Comparison of ENCODE assay signal across 10 cellular contexts in genomic region chr17:12665263-12666210, GRCh38. TPM values are rescaled to one million over a fixed set of nuclear protein-coding genes. Genes with fewer than 3 reads are reported as not detected.
DNase-seq lines count a peak whose midpoint lies in the region; ATAC-seq and TF ChIP-seq lines count a peak whose summit lies in the region.
"Had no signal": no experiment of that assay in that cellular context is flagged by ENCODE, and none has a peak within 500 bp of the region (broad histone marks: within the 10 kb centered on the region; RNA-seq: fewer than 3 reads in every experiment).

A gene with protein sequence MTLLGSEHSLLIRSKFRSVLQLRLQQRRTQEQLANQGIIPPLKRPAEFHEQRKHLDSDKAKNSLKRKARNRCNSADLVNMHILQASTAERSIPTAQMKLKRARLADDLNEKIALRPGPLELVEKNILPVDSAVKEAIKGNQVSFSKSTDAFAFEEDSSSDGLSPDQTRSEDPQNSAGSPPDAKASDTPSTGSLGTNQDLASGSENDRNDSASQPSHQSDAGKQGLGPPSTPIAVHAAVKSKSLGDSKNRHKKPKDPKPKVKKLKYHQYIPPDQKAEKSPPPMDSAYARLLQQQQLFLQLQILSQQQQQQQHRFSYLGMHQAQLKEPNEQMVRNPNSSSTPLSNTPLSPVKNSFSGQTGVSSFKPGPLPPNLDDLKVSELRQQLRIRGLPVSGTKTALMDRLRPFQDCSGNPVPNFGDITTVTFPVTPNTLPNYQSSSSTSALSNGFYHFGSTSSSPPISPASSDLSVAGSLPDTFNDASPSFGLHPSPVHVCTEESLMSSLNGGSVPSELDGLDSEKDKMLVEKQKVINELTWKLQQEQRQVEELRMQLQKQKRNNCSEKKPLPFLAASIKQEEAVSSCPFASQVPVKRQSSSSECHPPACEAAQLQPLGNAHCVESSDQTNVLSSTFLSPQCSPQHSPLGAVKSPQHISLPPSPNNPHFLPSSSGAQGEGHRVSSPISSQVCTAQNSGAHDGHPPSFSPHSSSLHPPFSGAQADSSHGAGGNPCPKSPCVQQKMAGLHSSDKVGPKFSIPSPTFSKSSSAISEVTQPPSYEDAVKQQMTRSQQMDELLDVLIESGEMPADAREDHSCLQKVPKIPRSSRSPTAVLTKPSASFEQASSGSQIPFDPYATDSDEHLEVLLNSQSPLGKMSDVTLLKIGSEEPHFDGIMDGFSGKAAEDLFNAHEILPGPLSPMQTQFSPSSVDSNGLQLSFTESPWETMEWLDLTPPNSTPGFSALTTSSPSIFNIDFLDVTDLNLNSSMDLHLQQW (plus strand): TSS chr17:12665890. CDS start chr17:12666189, 299 bp downstream.

- peak; percentile 77 for ATAC-seq in left colon
- no peak for ATAC-seq in natural killer cell
- ATAC-seq in HG02588 (IDR thresholded peaks at IDR 0.05; ENCODE audit: unreplicated experiment): no peak

- CTCF ChIA-PET in OCI-LY7 (lab: Charles Lee; ENCODE audit: unreplicated experiment): no interaction called here

- no peaks in the 10 kb centered on the region for H4K20me1 ChIP-seq in OCI-LY7 (ENCODE audit: insufficient read depth, low read length)

- H3K27ac ChIP-seq in tibial nerve (peak within 1 kb of the TSS in 3 of 4 donors; percentile 12 to 50 (median 49)), OCI-LY7 (ENCODE audit: low read depth, low read length, poor library complexity, severe bottlenecking) (no peak within 1 kb of the TSS)
- H3K27ac ChIP-seq: 22Rv1 had no signal

- POLR2A ChIA-PET in OCI-LY7 (lab: Charles Lee): no interaction called here

- no peak for TF ChIP-seq EP300 in tibial nerve (IDR thresholded peaks at IDR 0.05)

- H3K4me3 ChIP-seq in cardiac fibroblast (replicated peaks in 1 of 2; ENCODE audit: low read depth in 2 of 2, low read length in 2 of 2) (peak within 1 kb of the TSS; percentile 45 to 57), tibial nerve (peak within 1 kb of the TSS; percentile 27 to 45 (median 38)), OCI-LY7 (ENCODE audit: low read depth, low read length, poor library complexity, severe bottlenecking) (no peak within 1 kb of the TSS)

- H3K27me3 ChIP-seq in tibial nerve: peaks cover 0 to 29% of the 10 kb centered on the region in 2 donors

- H3K4me3 Mint-ChIP-seq in natural killer cell: no peak within 1 kb of the TSS

- H3K36me3 ChIP-seq in tibial nerve (no peaks in the 10 kb centered on the region), OCI-LY7 (ENCODE audit: insufficient read depth, low read length) (no peaks in the 10 kb centered on the region)

- H3K4me1 ChIP-seq in tibial nerve: peaks cover 0 to 14% (median 8%) of the 10 kb centered on the region in 4 donors
- H3K4me1 ChIP-seq in OCI-LY7 (ENCODE audit: insufficient read depth, low read length, poor library complexity, severe bottlenecking): no peaks in the 10 kb centered on the region

- no peak for TF ChIP-seq POLR2A in tibial nerve (IDR thresholded peaks at IDR 0.05)

- H3K4me2 ChIP-seq in OCI-LY7 (ENCODE audit: low read length): no peak within 1 kb of the TSS

- no peaks in the 10 kb centered on the region for H3K79me2 ChIP-seq in OCI-LY7 (ENCODE audit: insufficient read depth, low read depth, low read length)

- TF ChIP-seq CTCF in cardiac fibroblast (IDR thresholded peaks at IDR 0.05; ENCODE audit: low read depth, low read length) (no peak), tibial nerve (IDR thresholded peaks at IDR 0.05) (no peak), OCI-LY7 (conservative IDR thresholded peaks at IDR 0.05; ENCODE audit: low read length) (no peak), natural killer cell (IDR thresholded peaks at IDR 0.05) (no peak)

- H3K9me3 ChIP-seq in tibial nerve (no peaks in the 10 kb centered on the region), OCI-LY7 (ENCODE audit: low read length) (no peaks in the 10 kb centered on the region)

- no peaks in the 10 kb centered on the region for H3K9me2 ChIP-seq in OCI-LY7 (ENCODE audit: insufficient read depth, low read length)

- intact Hi-C loops in left colon (cut with DNase I, micrococcal nuclease) (loop anchor here in 1 of 2 donors (5.0 to 10.0 kb wide), 3 partner anchors 118 to 481 kb away; no protein-coding TSS in a partner anchor), OCI-LY7 (cut with micrococcal nuclease; ENCODE audit: unreplicated experiment) (no loop called here), natural killer cell (cut with micrococcal nuclease) (no loop called here)

- DNase-seq in NCI-H1105 treated with DMSO at 0.1 percent for 48 hours (lab: John Stamatoyannopoulos, UW) (peak; percentile 28), NCI-H1105 (lab: John Stamatoyannopoulos, UW) (no peak), cardiac fibroblast (ENCODE audit: low read depth in 2 of 2) (peak in 1 of 2 donors; percentile 13), left colon (peak; percentile 26 to 41), tibial nerve (ENCODE audit: low spot score in 2 of 2) (no peak), OCI-LY7 (ENCODE audit: low spot score) (no peak), natural killer cell (no peak)
- DNase-seq: MM.1S had no signal

- H3K27ac Mint-ChIP-seq in natural killer cell: no peak within 1 kb of the TSS

- H2AFZ ChIP-seq in OCI-LY7 (ENCODE audit: low read length): no peak within 1 kb of the TSS

- BruUV-seq in OCI-LY7 (replicated peaks; lab: Mats Ljungman, UMichigan): no TSS peak

- peaks cover 34 to 52% of the 10 kb centered on the region in 2 donors for H3K27me3 Mint-ChIP-seq in natural killer cell (ENCODE audit: low read depth in 2 of 2)

- WGBS in tibial nerve, 2 donors: 1% methylated on average over 52 to 74 of the region's 78 CpGs

- peaks cover 0 to 2% of the 10 kb centered on the region in 2 donors for H3K9me3 Mint-ChIP-seq in natural killer cell

- peaks cover 9% of the 10 kb centered on the region for H3K36me3 Mint-ChIP-seq in natural killer cell

- H3K4me1 Mint-ChIP-seq in natural killer cell: no peaks in the 10 kb centered on the region

RNA-seq across cellular contexts. Expression of the gene that starts here (rescaled TPM):
- total RNA-seq in left colon: 10 to 100 TPM in 1 of 2 donors, 1 to 10 TPM in 1; 2.1 to 18.2 TPM
- total RNA-seq in tibial nerve: 10 to 100 TPM in 2 of 4 donors, 1 to 10 TPM in 1, under 1 TPM in 1; 0.63 to 12.2 (median 7.1) TPM
- total RNA-seq in OCI-LY7 (2014; rRNA removed; shearing (Covaris generic)): not detected in 2 replicates
- not detected in 2 replicates for total RNA-seq in OCI-LY7 (2022)
- total RNA-seq in natural killer cell: not detected

Comparison
In these comparisons a context has a peak if more than half of its experiments do, and no peak if none do; other contexts are left out.
1. DNase-seq: peak in NCI-H1105 treated with DMSO at 0.1 percent for 48 hours (single experiment) and left colon (2 of 2); none in NCI-H1105 (single experiment), tibial nerve (0 of 2), OCI-LY7 (single experiment) and natural killer cell (single experiment).